ENCODE assay signal across 11 cellular contexts in genomic region chr9:121720992-121721350, GRCh38.
DNase-seq lines count a peak whose midpoint lies in the region; ATAC-seq, FAIRE-seq and TF ChIP-seq lines count a peak whose summit lies in the region.
"Had no signal": no experiment of that assay in that cellular context is flagged by ENCODE, and none has a peak within 500 bp of the region (broad histone marks: within the 10 kb centered on the region; RNA-seq: fewer than 3 reads in every experiment).

No MANE protein-coding gene starts in this region.

- no peak overlapping the region for H4K8ac ChIP-seq in H1 (ENCODE audit: extremely low read depth, insufficient read depth, low read length)

- no peak overlapping the region for H2BK12ac ChIP-seq in H1 (ENCODE audit: low read depth, low read length)

- H3K27ac ChIP-seq in H1 (ENCODE audit: low read depth, low read length): no peak overlapping the region
- no peak overlapping the region for H3K27ac ChIP-seq in neural cell (ENCODE audit: low read length)

- H3K4ac ChIP-seq in H1 (replicated peaks; ENCODE audit: insufficient read length, low read depth, low read length): no peak overlapping the region

- peak; percentile 8 to 33; a peak in 1 of 4 replicates for TF ChIP-seq RAD21 in H1 (IDR thresholded peaks at IDR 0.05 in 1 of 2, conservative IDR thresholded peaks at IDR 0.05 in 1 of 2; ENCODE audit: low read depth in 2 of 2, low read length in 2 of 2)
- TF ChIP-seq RAD21 in neural cell (conservative IDR thresholded peaks at IDR 0.05): no peak

- H3K9me3 Mint-ChIP-seq in T-helper 2 cell treated with Interferon-gamma antibody and Interleukin-4, amounts not matched to agents 5 μg/mL and 100 μg/mL, for 36 hours: no peaks in the 10 kb centered on the region

- no peak for ATAC-seq in GM18868 (IDR thresholded peaks at IDR 0.05; ENCODE audit: unreplicated experiment)

- 0 out of 2 replicates have a peak overlapping the region, but pooled peaks have one; percentile 28 for H2AK5ac ChIP-seq in H1 (ENCODE audit: low read depth, low read length)

- H3K23ac ChIP-seq in H1 (ENCODE audit: insufficient read length): no peak overlapping the region

- peaks cover 8 to 35% (median 18%) of the 10 kb centered on the region in 4 experiments for H3K4me1 ChIP-seq in H1 (replicated peaks in 1 of 4; ENCODE audit: control insufficient read depth in 3 of 4, insufficient read depth in 4 of 4, low read length in 3 of 4)

- H3K9me3 ChIP-seq in H1 (ENCODE audit: insufficient read depth in 2 of 2, low read depth in 1 of 2, low read length in 1 of 2) (no peaks in the 10 kb centered on the region), neural cell (ENCODE audit: low read length) (no peaks in the 10 kb centered on the region)

- no peak overlapping the region for H3K56ac ChIP-seq in H1 (replicated peaks; ENCODE audit: insufficient read length, low read depth, low read length)

- H4K5ac ChIP-seq in H1 (ENCODE audit: insufficient read length, low read depth, low read length): no peak overlapping the region

- no peak overlapping the region for H3K18ac ChIP-seq in H1 (ENCODE audit: extremely low read depth, low read length)

- H3K9ac ChIP-seq in H1 (replicated peaks in 1 of 4; ENCODE audit: extremely low read depth in 1 of 4, low read depth in 3 of 4, low read length in 3 of 4) (no peak overlapping the region), neural cell (ENCODE audit: low read length) (no peak overlapping the region)

- no peak for TF ChIP-seq POLR2A in H1 (IDR thresholded peaks at IDR 0.05; ENCODE audit: control extremely low read depth in 1 of 2, low read depth in 2 of 2, low read length in 2 of 2)

- no peak overlapping the region for H3K4me3 Mint-ChIP-seq in T-helper 2 cell treated with Interferon-gamma antibody and Interleukin-4, amounts not matched to agents 5 μg/mL and 100 μg/mL, for 36 hours

- H3K9me2 ChIP-seq in neural cell (ENCODE audit: insufficient read depth, low read length): no peaks in the 10 kb centered on the region

- WGBS in H1 (ENCODE audit: extremely low coverage in 1 of 2, insufficient coverage in 1 of 2, insufficient read length in 1 of 2, insufficient replicate concordance in 2 of 2, low coverage in 1 of 2, low lambda C conversion rate in 2 of 2, missing lambda C conversion rate in 1 of 2), 2 experiments: 75% methylated on average over 2 of the region's 2 CpGs; no CpG with 5 or more reads in 1 of the 2 experiments

- H3K36me3 ChIP-seq in H1 (ENCODE audit: control insufficient read depth in 2 of 4, insufficient read depth in 4 of 4, low read length in 3 of 4) (no peaks in the 10 kb centered on the region), neural cell (ENCODE audit: insufficient read depth, low read length) (no peaks in the 10 kb centered on the region)

- H3K4me2 ChIP-seq in H1 (ENCODE audit: insufficient read depth in 1 of 2, low read depth in 2 of 2, low read length in 2 of 2) (no peak overlapping the region), neural cell (ENCODE audit: low read length) (no peak overlapping the region)

- POLR2A ChIA-PET in H1 (lab: Charles Lee; ENCODE audit: partially characterized antibody): interaction anchor here (0.9 kb wide), 2 partner anchors 18 to 21 kb away, joined by 3 read pairs; no protein-coding TSS in a partner anchor

- H3K79me2 ChIP-seq in H1 (ENCODE audit: control insufficient read depth in 1 of 2, insufficient read depth in 2 of 2, low read length in 2 of 2) (peaks cover 0 to 55% of the 10 kb centered on the region in 2 experiments; a peak in 2 of 4 replicates), neural cell (replicated peaks; ENCODE audit: insufficient read depth, low read length) (peaks cover 37% of the 10 kb centered on the region)

- peaks cover 5% of the 10 kb centered on the region for H3K27me3 Mint-ChIP-seq in T-helper 2 cell treated with Interferon-gamma antibody and Interleukin-4, amounts not matched to agents 5 μg/mL and 100 μg/mL, for 36 hours (ENCODE audit: low read depth)

- H2AFZ ChIP-seq in H1 (ENCODE audit: low read length): no peak overlapping the region
- H2AFZ ChIP-seq in neural cell (ENCODE audit: low read depth, low read length): no peak overlapping the region

- H3K27me3 ChIP-seq in H1 (replicated peaks in 1 of 4; ENCODE audit: control insufficient read depth in 3 of 4, extremely low read depth in 1 of 4, insufficient read depth in 3 of 4, low read length in 3 of 4) (no peaks in the 10 kb centered on the region; a peak in 1 of 7 replicates), neural cell (ENCODE audit: insufficient read depth, low read depth, low read length) (no peaks in the 10 kb centered on the region)

- no peaks in the 10 kb centered on the region for H3K4me1 Mint-ChIP-seq in T-helper 2 cell treated with Interferon-gamma antibody and Interleukin-4, amounts not matched to agents 5 μg/mL and 100 μg/mL, for 36 hours (ENCODE audit: low read depth)

- no peaks in the 10 kb centered on the region for H3F3A ChIP-seq in neural cell (ENCODE audit: insufficient read depth, low read length, poor library complexity, severe bottlenecking)

- H4K91ac ChIP-seq in H1 (replicated peaks; ENCODE audit: insufficient read length, low read length): no peak overlapping the region

- no peak for DNase-seq in AG10803 (ENCODE audit: low read depth)
- DNase-seq in NCI-H69 (lab: John Stamatoyannopoulos, UW): peak; percentile 77
- DNase-seq in H1 (ENCODE audit: low read depth in 1 of 2, low spot score in 2 of 2): no peak
- DNase-seq in T-helper 2 cell treated with Interferon-gamma antibody and Interleukin-4, amounts not matched to agents 5 μg/mL and 100 μg/mL, for 36 hours (ENCODE audit: low spot score): no peak
- DNase-seq in cerebellum (ENCODE audit: low spot score): no peak
- DNase-seq in CD1c-positive myeloid dendritic cell (ENCODE audit: extremely low spot score): no peak
- DNase-seq: activated CD4-positive, alpha-beta T cell treated with anti-CD3 and anti-CD28 coated beads, Interleukin-2, amount 50 U/mL, for 4 hours; NCI-H1048; stimulated activated CD4-positive, alpha-beta T cell treated with anti-CD3 and anti-CD28 coated beads, Interleukin-2, amount 100 ng/mL, for 48 hours had no signal

- 0 out of 2 replicates have a peak overlapping the region, but pooled peaks have one; percentile 35 for H2BK5ac ChIP-seq in H1 (ENCODE audit: low read depth, low read length)

- peak; percentile 23 for TF ChIP-seq CTCF in AG10803 (conservative IDR thresholded peaks at IDR 0.05; ENCODE audit: low read length)
- peak in 2 of 3 experiments; percentile 15 to 52; a peak in 2 of 4 replicates for TF ChIP-seq CTCF in H1 (IDR thresholded peaks at IDR 0.05; ENCODE audit: control extremely low read depth in 1 of 3, insufficient read depth in 1 of 3, low read depth in 1 of 3, low read length in 3 of 3)
- TF ChIP-seq CTCF in neural cell (IDR thresholded peaks at IDR 0.05; ENCODE audit: poor library complexity, severe bottlenecking): peak; percentile 21

- H3K14ac ChIP-seq in H1 (ENCODE audit: insufficient read length): no peak overlapping the region

- H2BK15ac ChIP-seq in H1 (ENCODE audit: low read length): no peak overlapping the region

- FAIRE-seq in H1 (lab: Jason Lieb, UNC): peak; percentile 13

- TF ChIP-seq EP300 in H1 (IDR thresholded peaks at IDR 0.05; ENCODE audit: borderline replicate concordance in 1 of 2, low read depth in 2 of 2, low read length in 2 of 2): no peak
- TF ChIP-seq EP300 in neural cell (conservative IDR thresholded peaks at IDR 0.05; ENCODE audit: poor library complexity, severe bottlenecking): no peak

- peaks cover 33% of the 10 kb centered on the region for H3K79me1 ChIP-seq in H1 (ENCODE audit: low read depth, low read length)

- H3K27ac Mint-ChIP-seq in T-helper 2 cell treated with Interferon-gamma antibody and Interleukin-4, amounts not matched to agents 5 μg/mL and 100 μg/mL, for 36 hours: no peak overlapping the region

- no peak overlapping the region for H2BK20ac ChIP-seq in H1 (ENCODE audit: low read length)

- no peaks in the 10 kb centered on the region for H3K23me2 ChIP-seq in H1 (ENCODE audit: low read depth, low read length)

- CTCF ChIA-PET in H1 (lab: Charles Lee; ENCODE audit: partially characterized antibody): interaction anchor here (0.9 to 3.7 kb wide), 13 partner anchors 8 to 258 kb away, joined by 3 to 24 read pairs (median 4); no protein-coding TSS in a partner anchor

- H3K4me3 ChIP-seq in AG10803 (ENCODE audit: low read length) (no peak overlapping the region), H1 (ENCODE audit: extremely low read depth in 1 of 4, insufficient read depth in 2 of 4, low read depth in 3 of 4, low read length in 4 of 4) (no peak overlapping the region), neural cell (ENCODE audit: low read length) (no peak overlapping the region)

- H2BK120ac ChIP-seq in H1 (replicated peaks; ENCODE audit: low read depth, low read length): no peak overlapping the region

- H4K20me1 ChIP-seq in H1 (replicated peaks in 1 of 2; ENCODE audit: control insufficient read depth in 1 of 2, insufficient read depth in 2 of 2, low read length in 2 of 2): peaks cover 19 to 48% of the 10 kb centered on the region in 2 experiments
- H4K20me1 ChIP-seq in neural cell (ENCODE audit: insufficient read depth): peaks cover 4% of the 10 kb centered on the region

- H3K36me3 Mint-ChIP-seq in T-helper 2 cell treated with Interferon-gamma antibody and Interleukin-4, amounts not matched to agents 5 μg/mL and 100 μg/mL, for 36 hours (ENCODE audit: low read depth): no peaks in the 10 kb centered on the region

TF ChIP-seq in H1, 55 proteins besides CTCF, POLR2A, EP300 and RAD21 (continues in another document):
- TF ChIP-seq NANOG (IDR thresholded peaks at IDR 0.05; ENCODE audit: insufficient read depth, low read depth, low read length, poor library complexity, severe bottlenecking) (no peak), BCL11A (IDR thresholded peaks at IDR 0.05; ENCODE audit: low read depth in 2 of 2, low read length in 2 of 2) (no peak), HDAC6 (IDR thresholded peaks at IDR 0.05; ENCODE audit: low read depth, low read length) (no peak), SP1 (IDR thresholded peaks at IDR 0.05; ENCODE audit: low read depth, low read length) (no peak), POU5F1 (IDR thresholded peaks at IDR 0.05; ENCODE audit: low read depth, low read length) (no peak), NRF1 (IDR thresholded peaks at IDR 0.05; ENCODE audit: low read depth, low read length) (no peak), EZH2 (IDR thresholded peaks at IDR 0.05; ENCODE audit: low read depth, low read length, severe bottlenecking) (no peak)

TF ChIP-seq in neural cell, 6 proteins besides CTCF, POLR2A, EP300 and RAD21 (continues in another document):
- TF ChIP-seq MXI1 (conservative IDR thresholded peaks at IDR 0.05; ENCODE audit: poor library complexity, severe bottlenecking): no peak
- TF ChIP-seq POLR2AphosphoS5 (IDR thresholded peaks at IDR 0.05): no peak
- TF ChIP-seq SMC3 (conservative IDR thresholded peaks at IDR 0.05; ENCODE audit: poor library complexity): no peak
- TF ChIP-seq TAF1 (IDR thresholded peaks at IDR 0.05; ENCODE audit: low read depth): no peak
